ENCODE assay signal across 23 cellular contexts in the genomic region with DNA sequence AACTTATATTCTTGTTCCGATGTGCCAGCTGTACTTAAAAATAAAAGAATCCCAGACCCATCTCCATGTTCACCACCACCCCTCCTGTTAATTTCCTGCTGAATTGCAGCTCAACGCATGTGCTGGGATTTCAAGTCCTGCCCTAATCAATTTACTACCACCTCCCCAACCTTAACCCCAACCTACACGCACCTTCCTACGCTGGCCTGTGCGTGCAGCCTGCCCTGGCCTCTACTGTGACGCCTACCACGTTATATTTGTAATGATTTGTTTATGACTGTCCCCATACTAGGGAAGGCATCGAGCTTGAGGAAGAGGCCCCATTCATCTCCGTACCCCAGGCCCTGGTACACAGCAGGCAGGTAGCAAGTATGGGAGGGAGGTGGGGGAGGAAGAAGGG.
DNase-seq lines count a peak whose midpoint lies in the region; ATAC-seq, FAIRE-seq and TF ChIP-seq lines count a peak whose summit lies in the region.
"Had no signal": no experiment of that assay in that cellular context is flagged by ENCODE, and none has a peak within 500 bp of the region (broad histone marks: within the 10 kb centered on the region; RNA-seq: fewer than 3 reads in every experiment).

No MANE protein-coding gene starts in this region.

- H3K27ac ChIP-seq in A549 (peak overlapping the region in 1 of 2 experiments; percentile 46; a peak in 1 of 6 replicates), K562 (ENCODE audit: extremely low read depth, low read depth, low read length) (no peak overlapping the region)
- H3K27ac ChIP-seq: 22Rv1, C4-2B, GM23248, Peyer's patch, SJCRH30 had no signal

- CTCF ChIA-PET in A549 (lab: Yijun Ruan, JAX) (interaction anchor here (1.5 to 2.1 kb wide), 2 partner anchors 11 to 21 kb away, joined by 6 to 14 read pairs; no protein-coding TSS in a partner anchor), K562 (lab: Yijun Ruan, JAX; ENCODE audit: low intra/inter-chr PET ratio) (no interaction called here)
- CTCF ChIA-PET in activated naive CD4-positive, alpha-beta T cell treated with anti-CD3 and anti-CD28 coated beads for 36 hours (lab: Charles Lee): no interaction called here

- BruUV-seq in K562 (replicated peaks; lab: Mats Ljungman, UMichigan): no TSS peak

- no peak overlapping the region for H3K9ac ChIP-seq in K562 (ENCODE audit: insufficient read depth in 1 of 2, low read depth in 2 of 2, low read length in 2 of 2)
- H3K9ac ChIP-seq: GM23248 had no signal

- no peaks in the 10 kb centered on the region for H3K4me1 Mint-ChIP-seq in progenitor cell of endocrine pancreas (ENCODE audit: low read depth)
- no peaks in the 10 kb centered on the region for H3K4me1 Mint-ChIP-seq in activated naive CD4-positive, alpha-beta T cell treated with anti-CD3 and anti-CD28 coated beads for 36 hours (ENCODE audit: low read depth)
- H3K4me1 Mint-ChIP-seq: CD8-positive, alpha-beta memory T cell had no signal

- peaks cover 67% of the 10 kb centered on the region for H3K4me1 ChIP-seq in A549
- H3K4me1 ChIP-seq in K562 (replicated peaks in 1 of 2; ENCODE audit: control insufficient read depth in 2 of 2, insufficient read depth in 2 of 2, low read length in 2 of 2): no peaks in the 10 kb centered on the region; a peak in 1 of 5 replicates
- H3K4me1 ChIP-seq: Peyer's patch had no signal

- peaks cover 4% of the 10 kb centered on the region for H3K36me3 Mint-ChIP-seq in progenitor cell of endocrine pancreas (ENCODE audit: insufficient read depth)
- H3K36me3 Mint-ChIP-seq in activated naive CD4-positive, alpha-beta T cell treated with anti-CD3 and anti-CD28 coated beads for 36 hours (ENCODE audit: low read depth): no peaks in the 10 kb centered on the region
- H3K36me3 Mint-ChIP-seq: CD8-positive, alpha-beta memory T cell had no signal

- no peaks in the 10 kb centered on the region for H3K9me3 ChIP-seq in A549
- H3K9me3 ChIP-seq in K562 (replicated peaks; ENCODE audit: control insufficient read depth, insufficient read depth, low read depth, low read length): no peaks in the 10 kb centered on the region
- H3K9me3 ChIP-seq: MG63, Peyer's patch, SJCRH30 had no signal

- peak overlapping the region; percentile 82 for H3K27ac Mint-ChIP-seq in progenitor cell of endocrine pancreas
- H3K27ac Mint-ChIP-seq in activated naive CD4-positive, alpha-beta T cell treated with anti-CD3 and anti-CD28 coated beads for 36 hours: no peak overlapping the region
- H3K27ac Mint-ChIP-seq: CD8-positive, alpha-beta memory T cell had no signal

- peaks cover 3% of the 10 kb centered on the region; the same call in 1 of the 3 replicates for H3K79me2 ChIP-seq in K562 (ENCODE audit: control insufficient read depth, insufficient read depth, low read length)

- TF ChIP-seq RAD21 in A549 (conservative IDR thresholded peaks at IDR 0.05 in 1 of 2, IDR thresholded peaks at IDR 0.05 in 1 of 2) (no peak), K562 (CRISPR knock-in tag; conservative IDR thresholded peaks at IDR 0.05 in 1 of 2, IDR thresholded peaks at IDR 0.05 in 1 of 2) (no peak)

- in situ Hi-C loops in K562 (cut with MboI): no loop called here

- H3K27me3 Mint-ChIP-seq in progenitor cell of endocrine pancreas: no peaks in the 10 kb centered on the region
- H3K27me3 Mint-ChIP-seq in activated naive CD4-positive, alpha-beta T cell treated with anti-CD3 and anti-CD28 coated beads for 36 hours (ENCODE audit: low read depth): no peaks in the 10 kb centered on the region

- peak overlapping the region; percentile 33; the same call in 1 of the 2 replicates for H2AFZ ChIP-seq in K562 (ENCODE audit: low read depth, low read length)
- H2AFZ ChIP-seq: GM23248 had no signal

- TF ChIP-seq EP300 in A549 (IDR thresholded peaks at IDR 0.05) (no peak), K562 (IDR thresholded peaks at IDR 0.05; ENCODE audit: low read length) (no peak)

- 96% methylated on average over 9 of the region's 9 CpGs for WGBS in A549 (ENCODE audit: missing lambda C conversion rate)
- 82% methylated on average over 9 of the region's 9 CpGs for WGBS in K562 (ENCODE audit: insufficient coverage, low coverage, missing lambda C conversion rate)

- ATAC-seq in A549: peak in 1 of 2 experiments; percentile 3; a peak in 2 of 6 replicates
- no peak for ATAC-seq in K562

- FAIRE-seq in A549 (lab: Jason Lieb, UNC) (no peak), K562 (lab: Jason Lieb, UNC) (no peak)
- FAIRE-seq: GM12891 had no signal

- no peak overlapping the region for H3K4me3 ChIP-seq in A549
- H3K4me3 ChIP-seq in K562: no peak overlapping the region
- H3K4me3 ChIP-seq: GM23248, MG63, Peyer's patch, SJCRH30 had no signal

- POLR2A ChIA-PET in A549 (lab: Yijun Ruan, JAX): no interaction called here
- POLR2A ChIA-PET in K562 (lab: Yijun Ruan, JAX): no interaction called here

- H3K27me3 ChIP-seq in K562 (ENCODE audit: control insufficient read depth in 2 of 2, insufficient read depth in 2 of 2, low read length in 2 of 2): no peaks in the 10 kb centered on the region
- H3K27me3 ChIP-seq: MG63, Peyer's patch, SJCRH30 had no signal

- H3K36me3 ChIP-seq in K562 (ENCODE audit: control insufficient read depth, insufficient read depth, low read length): peaks cover 5% of the 10 kb centered on the region; the same call in 1 of the 3 replicates
- H3K36me3 ChIP-seq: Peyer's patch had no signal

- DNase-seq in NCI-H1092 treated with DMSO at 0.1 percent for 48 hours (lab: John Stamatoyannopoulos, UW) (peak; percentile 53), NCI-H1092 (lab: John Stamatoyannopoulos, UW) (no peak), A549 (ENCODE audit: low read depth in 1 of 2, low spot score in 1 of 2) (no peak), K562 (ENCODE audit: extremely low read depth in 1 of 4, low spot score in 3 of 4) (no peak), progenitor cell of endocrine pancreas (ENCODE audit: low spot score, unreplicated experiment) (no peak), superior temporal gyrus (ENCODE audit: extremely low spot score) (no peak)
- no peak for DNase-seq in stimulated activated naive CD4-positive, alpha-beta T cell treated with Interleukin-2 at 50 U/mL for 16 hours (lab: John Stamatoyannopoulos, UW)
- no peak for DNase-seq in activated naive CD4-positive, alpha-beta T cell treated with anti-CD3 and anti-CD28 coated beads for 36 hours
- DNase-seq: AML-193; Calu3; CD8-positive, alpha-beta memory T cell; DMS153; GM23248; Kasumi-1; MG63; NCI-H187 treated with DMSO at 0.1 percent for 48 hours; NCI-H510A treated with DMSO at 0.1 percent for 48 hours; NCI-H774; Peyer's patch; SJCRH30 had no signal

- H3K9me1 ChIP-seq in K562 (ENCODE audit: control insufficient read depth, insufficient read depth, low read length): no peaks in the 10 kb centered on the region

- H3K4me2 ChIP-seq in A549 (no peak overlapping the region), K562 (ENCODE audit: insufficient read depth, low read length) (no peak overlapping the region)

- no peak overlapping the region for H3K4me3 Mint-ChIP-seq in progenitor cell of endocrine pancreas (ENCODE audit: low read depth)
- no peak overlapping the region for H3K4me3 Mint-ChIP-seq in activated naive CD4-positive, alpha-beta T cell treated with anti-CD3 and anti-CD28 coated beads for 36 hours
- H3K4me3 Mint-ChIP-seq: CD8-positive, alpha-beta memory T cell had no signal

- H3K9me3 Mint-ChIP-seq in progenitor cell of endocrine pancreas (ENCODE audit: low read depth): no peaks in the 10 kb centered on the region
- no peaks in the 10 kb centered on the region for H3K9me3 Mint-ChIP-seq in activated naive CD4-positive, alpha-beta T cell treated with anti-CD3 and anti-CD28 coated beads for 36 hours
- H3K9me3 Mint-ChIP-seq: CD8-positive, alpha-beta memory T cell had no signal

- TF ChIP-seq POLR2A in A549 (IDR thresholded peaks at IDR 0.05; ENCODE audit: low read length) (no peak), K562 (conservative IDR thresholded peaks at IDR 0.05) (no peak)

- intact Hi-C loops in K562 (cut with micrococcal nuclease): no loop called here
- intact Hi-C loops in activated naive CD4-positive, alpha-beta T cell treated with anti-CD3 and anti-CD28 coated beads for 36 hours (cut with micrococcal nuclease): no loop called here

- TF ChIP-seq CTCF in A549 (IDR thresholded peaks at IDR 0.05): no peak
- TF ChIP-seq CTCF in K562 (IDR thresholded peaks at IDR 0.05 in 2 of 3, conservative IDR thresholded peaks at IDR 0.05 in 1 of 3; ENCODE audit: insufficient read depth in 2 of 3, low read depth in 1 of 3, low read length in 3 of 3): no peak
- no peak for TF ChIP-seq CTCF in progenitor cell of endocrine pancreas (IDR thresholded peaks at IDR 0.05; ENCODE audit: unreplicated experiment)

- no peaks in the 10 kb centered on the region for H4K20me1 ChIP-seq in K562 (replicated peaks; ENCODE audit: control insufficient read depth, insufficient read depth, low read length)

TF ChIP-seq in A549, 52 proteins besides CTCF, POLR2A, EP300 and RAD21:
- TF ChIP-seq POLR2AphosphoS2 (conservative IDR thresholded peaks at IDR 0.05; ENCODE audit: low read length): peak; percentile 24; the same call in 1 of the 2 replicates
- TF ChIP-seq CBX2 (IDR thresholded peaks at IDR 0.05; ENCODE audit: borderline replicate concordance, low read depth): no peak

TF ChIP-seq in K562, 482 proteins besides CTCF, POLR2A, EP300 and RAD21 (continues in another document):
- no peak for TF ChIP-seq CHD4 (IDR thresholded peaks at IDR 0.05; ENCODE audit: insufficient read depth, insufficient replicate concordance, low read depth, low read length, poor library complexity, severe bottlenecking)
- no peak for TF ChIP-seq SOX6 (IDR thresholded peaks at IDR 0.05)
- TF ChIP-seq, protein P1, sequence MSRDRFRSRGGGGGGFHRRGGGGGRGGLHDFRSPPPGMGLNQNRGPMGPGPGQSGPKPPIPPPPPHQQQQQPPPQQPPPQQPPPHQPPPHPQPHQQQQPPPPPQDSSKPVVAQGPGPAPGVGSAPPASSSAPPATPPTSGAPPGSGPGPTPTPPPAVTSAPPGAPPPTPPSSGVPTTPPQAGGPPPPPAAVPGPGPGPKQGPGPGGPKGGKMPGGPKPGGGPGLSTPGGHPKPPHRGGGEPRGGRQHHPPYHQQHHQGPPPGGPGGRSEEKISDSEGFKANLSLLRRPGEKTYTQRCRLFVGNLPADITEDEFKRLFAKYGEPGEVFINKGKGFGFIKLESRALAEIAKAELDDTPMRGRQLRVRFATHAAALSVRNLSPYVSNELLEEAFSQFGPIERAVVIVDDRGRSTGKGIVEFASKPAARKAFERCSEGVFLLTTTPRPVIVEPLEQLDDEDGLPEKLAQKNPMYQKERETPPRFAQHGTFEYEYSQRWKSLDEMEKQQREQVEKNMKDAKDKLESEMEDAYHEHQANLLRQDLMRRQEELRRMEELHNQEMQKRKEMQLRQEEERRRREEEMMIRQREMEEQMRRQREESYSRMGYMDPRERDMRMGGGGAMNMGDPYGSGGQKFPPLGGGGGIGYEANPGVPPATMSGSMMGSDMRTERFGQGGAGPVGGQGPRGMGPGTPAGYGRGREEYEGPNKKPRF (IDR thresholded peaks at IDR 0.05; ENCODE audit: low read depth, low read length): no peak
- TF ChIP-seq CEBPG (CRISPR knock-in tag; IDR thresholded peaks at IDR 0.05): no peak
- TF ChIP-seq CEBPG (tag; conservative IDR thresholded peaks at IDR 0.05 in 1 of 2, IDR thresholded peaks at IDR 0.05 in 1 of 2): no peak
- no peak for TF ChIP-seq MTA3 (IDR thresholded peaks at IDR 0.05; ENCODE audit: borderline replicate concordance)
